8 cellular contexts compared by ENCODE assay signal in genomic region chr17:76382305-76382802, GRCh38. TPM values are rescaled to one million over a fixed set of nuclear protein-coding genes. Genes with fewer than 3 reads are reported as not detected.
DNase-seq lines count a peak whose midpoint lies in the region; ATAC-seq lines count a peak whose summit lies in the region.

No MANE protein-coding gene starts in this region.

- H3K4me1 ChIP-seq in BLaER1 = peaks cover 56% of the 10 kb centered on the region
- peaks cover 24% of the 10 kb centered on the region for H3K4me1 ChIP-seq in effector memory CD4-positive, alpha-beta T cell (ENCODE audit: control insufficient read depth, insufficient read depth, low read length, poor library complexity, severe bottlenecking)
- H3K4me1 ChIP-seq in muscle layer of duodenum (ENCODE audit: control insufficient read depth in 1 of 2, insufficient read depth in 2 of 2, low read length in 2 of 2) = peaks cover 0 to 34% of the 10 kb centered on the region in 2 donors
- no peaks in the 10 kb centered on the region for H3K4me1 ChIP-seq in aorta (ENCODE audit: control insufficient read depth in 1 of 2, insufficient read depth in 2 of 2, low read length in 2 of 2)

- H3K4me3 ChIP-seq in BLaER1 (peak overlapping the region; percentile 73), muscle layer of duodenum (ENCODE audit: low read depth in 1 of 2, low read length in 2 of 2) (peak overlapping the region; percentile 59 to 73), aorta (ENCODE audit: low read length in 2 of 2) (no peak overlapping the region)
- peak overlapping the region; percentile 72 for H3K4me3 ChIP-seq in effector memory CD4-positive, alpha-beta T cell (ENCODE audit: insufficient read depth, low read depth, low read length, poor library complexity, severe bottlenecking)

- H4K20me1 ChIP-seq in BLaER1 = peaks cover 32% of the 10 kb centered on the region

- H3K36me3 ChIP-seq in BLaER1 = no peaks in the 10 kb centered on the region
- H3K36me3 ChIP-seq in effector memory CD4-positive, alpha-beta T cell (ENCODE audit: control insufficient read depth, insufficient read depth, low read length) = no peaks in the 10 kb centered on the region
- H3K36me3 ChIP-seq in muscle layer of duodenum (ENCODE audit: control insufficient read depth in 1 of 2, insufficient read depth in 2 of 2, low read length in 2 of 2) = peaks cover 0 to 5% of the 10 kb centered on the region in 2 donors
- H3K36me3 ChIP-seq in aorta (ENCODE audit: control insufficient read depth in 1 of 2, insufficient read depth in 2 of 2, low read length in 1 of 2) = no peaks in the 10 kb centered on the region

- peak overlapping the region; percentile 99 for H3K4me2 ChIP-seq in BLaER1

- H3K9ac ChIP-seq in BLaER1 = no peak overlapping the region

- intact Hi-C loops in aorta (cut with DNase I) = no loop called here

- ATAC-seq in aorta (ENCODE audit: low FRiP score) = no peak

- peak; percentile 75 for DNase-seq in RKO (ENCODE audit: low spot score)
- no peak for DNase-seq in effector memory CD4-positive, alpha-beta T cell
- DNase-seq in aorta = peak; percentile 75 to 86
- DNase-seq in SK-N-DZ (ENCODE audit: low spot score) = no peak
- no peak for DNase-seq in Ammon's horn (ENCODE audit: low spot score)
- no peak for DNase-seq in AML-193 (lab: John Stamatoyannopoulos, UW)

- H3K27me3 ChIP-seq in BLaER1 (peaks cover 66% of the 10 kb centered on the region), muscle layer of duodenum (ENCODE audit: low read depth, low read length) (peaks cover 5% of the 10 kb centered on the region), aorta (ENCODE audit: control insufficient read depth in 1 of 2, insufficient read depth in 2 of 2, low read length in 1 of 2) (no peaks in the 10 kb centered on the region)
- H3K27me3 ChIP-seq in effector memory CD4-positive, alpha-beta T cell (replicated peaks; ENCODE audit: control insufficient read depth, insufficient read depth, low read length, poor library complexity, severe bottlenecking) = no peaks in the 10 kb centered on the region

- H3K9me3 ChIP-seq in BLaER1 (no peaks in the 10 kb centered on the region), muscle layer of duodenum (ENCODE audit: control insufficient read depth in 1 of 2, low read length in 2 of 2) (no peaks in the 10 kb centered on the region), aorta (ENCODE audit: control insufficient read depth, low read length) (no peaks in the 10 kb centered on the region)
- no peaks in the 10 kb centered on the region for H3K9me3 ChIP-seq in effector memory CD4-positive, alpha-beta T cell (ENCODE audit: control insufficient read depth, low read length)

- WGBS in aorta, 2 donors = 21 to 24% methylated on average over 19 to 21 of the region's 21 CpGs

- H3K27ac ChIP-seq in BLaER1 (no peak overlapping the region), muscle layer of duodenum (ENCODE audit: low read length) (no peak overlapping the region), aorta (ENCODE audit: low read depth in 1 of 2, low read length in 2 of 2) (no peak overlapping the region)
- no peak overlapping the region for H3K27ac ChIP-seq in effector memory CD4-positive, alpha-beta T cell (ENCODE audit: insufficient read depth, low read length, poor library complexity, severe bottlenecking)

RNA-seq across cellular contexts. Expression of gene SPHK1, which starts 2.1 kb away (rescaled TPM):
- total RNA-seq in aorta = 10 to 100 TPM; 22.2 to 24.5 TPM
- 10 to 100 TPM in 1 of 2 donors, 1 to 10 TPM in 1; 8.6 to 13.9 TPM for polyA plus RNA-seq in aorta
- polyA plus RNA-seq in SK-N-DZ (2014; cell fraction: cytosol; rRNA removed) = 3.7 and 6.7 TPM in 2 replicates
- 7.1 and 8.8 TPM in 2 replicates for polyA plus RNA-seq in SK-N-DZ (2014; cell fraction: nucleus; rRNA removed)

RNA-seq across cellular contexts. Expression of gene PRPSAP1, which starts 28.6 kb away (rescaled TPM):
- 10 to 100 TPM; 47.2 to 64.4 TPM for total RNA-seq in aorta
- polyA plus RNA-seq in aorta = 10 to 100 TPM; 29.7 to 45.2 TPM
- polyA plus RNA-seq in SK-N-DZ (2014; cell fraction: cytosol; rRNA removed) = 74.2 and 95.7 TPM in 2 replicates
- 83.3 and 104 TPM in 2 replicates for polyA plus RNA-seq in SK-N-DZ (2014; cell fraction: nucleus; rRNA removed)

Comparison
In these comparisons a context has a peak if more than half of its experiments do, and no peak if none do; other contexts are left out.
1. H3K4me3 ChIP-seq: peak in BLaER1 (single experiment), effector memory CD4-positive, alpha-beta T cell (single experiment) and muscle layer of duodenum (2 of 2); none in aorta (0 of 2).
2. DNase-seq: peak in RKO (single experiment) and aorta (2 of 2); none in effector memory CD4-positive, alpha-beta T cell (0 of 3), SK-N-DZ (single experiment), Ammon's horn (single experiment) and AML-193 (0 of 2).